21 cellular contexts compared by ENCODE assay signal in genomic region chr12:90274407-90274806, GRCh38.
DNase-seq lines count a peak whose midpoint lies in the region; ATAC-seq, FAIRE-seq and TF ChIP-seq lines count a peak whose summit lies in the region.
"Had no signal": no experiment of that assay in that cellular context is flagged by ENCODE, and none has a peak within 500 bp of the region (broad histone marks: within the 10 kb centered on the region; RNA-seq: fewer than 3 reads in every experiment).

No MANE protein-coding gene starts in this region.

- DNase-seq in A673 (ENCODE audit: low spot score) (no peak), LNCaP clone FGC (ENCODE audit: low read depth) (no peak), H1 (ENCODE audit: low read depth in 1 of 2, low spot score in 2 of 2) (no peak), glomerular visceral epithelial cell (ENCODE audit: extremely low spot score) (no peak), T-helper 17 cell (no peak)
- no peak for DNase-seq in stimulated activated naive CD4-positive, alpha-beta T cell treated with Interleukin-2 at 50 U/mL for 16 hours (lab: John Stamatoyannopoulos, UW)
- DNase-seq: activated B cell treated with CpG ODN at 0.5 μM for 24 hours; activated CD8-positive, alpha-beta T cell treated with anti-CD3 and anti-CD28 coated beads for 36 hours; activated T-cell treated with anti-CD3 and anti-CD28 coated beads, Interleukin-2, amount 50 U/mL, for 72 hours; CD8-positive, alpha-beta memory T cell; colonic mucosa; left ventricle myocardium superior; NCI-H1105; NCI-H774 had no signal

- H3K27ac ChIP-seq in A673 (ENCODE audit: low read depth, low read length, poor library complexity, severe bottlenecking) = no peak overlapping the region
- no peak overlapping the region for H3K27ac ChIP-seq in H1 (ENCODE audit: low read depth, low read length)
- H3K27ac ChIP-seq: colonic mucosa, HL-60, neutrophil, right atrium auricular region had no signal

- H4K8ac ChIP-seq in H1 (ENCODE audit: extremely low read depth, insufficient read depth, low read length) = no peak overlapping the region

- H3K79me2 ChIP-seq in H1 (ENCODE audit: control insufficient read depth in 1 of 2, insufficient read depth in 2 of 2, low read length in 2 of 2) = no peaks in the 10 kb centered on the region

- no peaks in the 10 kb centered on the region for H3K23me2 ChIP-seq in H1 (ENCODE audit: low read depth, low read length)

- H3K36me3 Mint-ChIP-seq in T-helper 17 cell (ENCODE audit: low read depth) = no peaks in the 10 kb centered on the region
- H3K36me3 Mint-ChIP-seq: activated naive CD4-positive, alpha-beta T cell treated with anti-CD3 and anti-CD28 coated beads, Interleukin-2, amount 50 U/mL, for 72 hours; CD8-positive, alpha-beta memory T cell had no signal

- H2BK5ac ChIP-seq in H1 (ENCODE audit: low read depth, low read length) = no peak overlapping the region

- no peak overlapping the region for H3K18ac ChIP-seq in H1 (ENCODE audit: extremely low read depth, low read length)

- POLR2A ChIA-PET in A673 (lab: Charles Lee; ENCODE audit: low non-redundant PET) (no interaction called here), H1 (lab: Charles Lee; ENCODE audit: partially characterized antibody) (no interaction called here)

- intact Hi-C loops in A673 (cut with micrococcal nuclease; ENCODE audit: unreplicated experiment) = no loop called here

- no peak overlapping the region for H2BK12ac ChIP-seq in H1 (ENCODE audit: low read depth, low read length)

- no peak overlapping the region for H2BK120ac ChIP-seq in H1 (replicated peaks; ENCODE audit: low read depth, low read length)

- no peak overlapping the region for H2AK5ac ChIP-seq in H1 (ENCODE audit: low read depth, low read length)

- no peak for TF ChIP-seq POLR2A in H1 (IDR thresholded peaks at IDR 0.05; ENCODE audit: control extremely low read depth in 1 of 2, low read depth in 2 of 2, low read length in 2 of 2)

- no peaks in the 10 kb centered on the region for H3K27me3 ChIP-seq in A673 (replicated peaks; ENCODE audit: insufficient read depth, low read depth, low read length, poor library complexity)
- H3K27me3 ChIP-seq in H1 (replicated peaks in 1 of 4; ENCODE audit: control insufficient read depth in 3 of 4, extremely low read depth in 1 of 4, insufficient read depth in 3 of 4, low read length in 3 of 4) = no peaks in the 10 kb centered on the region
- H3K27me3 ChIP-seq: colonic mucosa, neutrophil, right atrium auricular region had no signal

- peak; percentile 44 for ATAC-seq in GM18519 (IDR thresholded peaks at IDR 0.05; ENCODE audit: low FRiP score, unreplicated experiment)
- no peak for ATAC-seq in GM18907 (IDR thresholded peaks at IDR 0.05; ENCODE audit: unreplicated experiment)
- no peak for ATAC-seq in T-helper 17 cell
- ATAC-seq: activated CD8-positive, alpha-beta T cell treated with anti-CD3 and anti-CD28 coated beads for 36 hours; activated naive CD4-positive, alpha-beta T cell treated with anti-CD3 and anti-CD28 coated beads, Interleukin-2, amount 50 U/mL, for 72 hours; activated T-cell treated with anti-CD3 and anti-CD28 coated beads, Interleukin-2, amount 50 U/mL, for 72 hours; left ventricle myocardium superior had no signal

- H3K23ac ChIP-seq in H1 (ENCODE audit: insufficient read length) = no peak overlapping the region

- FAIRE-seq in H1 (lab: Jason Lieb, UNC) = no peak
- FAIRE-seq: endothelial cell of umbilical vein had no signal

- H3K4me1 ChIP-seq in A673 (ENCODE audit: insufficient read depth, low read length, poor library complexity, severe bottlenecking) = no peaks in the 10 kb centered on the region
- H3K4me1 ChIP-seq in H1 (replicated peaks in 1 of 4; ENCODE audit: control insufficient read depth in 3 of 4, insufficient read depth in 4 of 4, low read length in 3 of 4) = no peaks in the 10 kb centered on the region
- H3K4me1 ChIP-seq: colonic mucosa, right atrium auricular region had no signal

- no peak overlapping the region for H2BK15ac ChIP-seq in H1 (ENCODE audit: low read length)

- TF ChIP-seq CTCF in A673 (conservative IDR thresholded peaks at IDR 0.05; ENCODE audit: low read depth, low read length) = 0 out of 2 replicates have a peak, but pooled peaks have one; percentile 19
- peak; percentile 19; the same call in 1 of the 2 replicates for TF ChIP-seq CTCF in LNCaP clone FGC (IDR thresholded peaks at IDR 0.05; ENCODE audit: control insufficient read depth, extremely low read depth, insufficient read depth)
- peak in 1 of 3 experiments; percentile 22; a peak in 2 of 4 replicates for TF ChIP-seq CTCF in H1 (IDR thresholded peaks at IDR 0.05; ENCODE audit: control extremely low read depth in 1 of 3, insufficient read depth in 1 of 3, low read depth in 1 of 3, low read length in 3 of 3)

- H3K9me3 ChIP-seq in A673 (ENCODE audit: low read depth, low read length, poor library complexity, severe bottlenecking) = no peaks in the 10 kb centered on the region
- peaks cover 0 to 4% of the 10 kb centered on the region in 2 experiments; a peak in 1 of 4 replicates for H3K9me3 ChIP-seq in H1 (ENCODE audit: insufficient read depth in 2 of 2, low read depth in 1 of 2, low read length in 1 of 2)
- no peaks in the 10 kb centered on the region for H3K9me3 ChIP-seq in T-helper 17 cell (ENCODE audit: control insufficient read depth, low read length, poor library complexity, severe bottlenecking)
- H3K9me3 ChIP-seq: colonic mucosa, neutrophil, right atrium auricular region had no signal

- WGBS in H1 (ENCODE audit: extremely low coverage in 1 of 2, insufficient coverage in 1 of 2, insufficient read length in 1 of 2, insufficient replicate concordance in 2 of 2, low coverage in 1 of 2, low lambda C conversion rate in 2 of 2, missing lambda C conversion rate in 1 of 2), 2 experiments = 60% methylated on average over 1 of the region's 1 CpG; no CpG with 5 or more reads in 1 of the 2 experiments

- no peak overlapping the region for H3K4ac ChIP-seq in H1 (replicated peaks; ENCODE audit: insufficient read length, low read depth, low read length)

- no peak overlapping the region for H4K5ac ChIP-seq in H1 (ENCODE audit: insufficient read length, low read depth, low read length)

- CTCF ChIA-PET in A673 (lab: Charles Lee) (no interaction called here), H1 (lab: Charles Lee; ENCODE audit: partially characterized antibody) (interaction anchor here (0.6 kb wide), 2 partner anchors 45 to 733 kb away, joined by 3 to 4 read pairs; no protein-coding TSS in a partner anchor)

- no peak overlapping the region for H4K91ac ChIP-seq in H1 (replicated peaks; ENCODE audit: insufficient read length, low read length)

- H2BK20ac ChIP-seq in H1 (ENCODE audit: low read length) = no peak overlapping the region

- peaks cover 6% of the 10 kb centered on the region for H3K27me3 Mint-ChIP-seq in T-helper 17 cell
- H3K27me3 Mint-ChIP-seq: activated B cell treated with CpG ODN at 0.5 μM for 24 hours had no signal

- TF ChIP-seq EP300 in H1 (IDR thresholded peaks at IDR 0.05; ENCODE audit: borderline replicate concordance in 1 of 2, low read depth in 2 of 2, low read length in 2 of 2) = no peak

- H3K14ac ChIP-seq in H1 (ENCODE audit: insufficient read length) = no peak overlapping the region

- no peaks in the 10 kb centered on the region for H4K20me1 ChIP-seq in H1 (replicated peaks in 1 of 2; ENCODE audit: control insufficient read depth in 1 of 2, insufficient read depth in 2 of 2, low read length in 2 of 2)

- BruUV-seq in A673 (replicated peaks; lab: Mats Ljungman, UMichigan) = no TSS peak

- peak; percentile 42 to 58; a peak in 3 of 4 replicates for TF ChIP-seq RAD21 in H1 (IDR thresholded peaks at IDR 0.05 in 1 of 2, conservative IDR thresholded peaks at IDR 0.05 in 1 of 2; ENCODE audit: low read depth in 2 of 2, low read length in 2 of 2)

- no peak overlapping the region for H2AFZ ChIP-seq in H1 (ENCODE audit: low read length)

- H3K4me2 ChIP-seq in H1 (ENCODE audit: insufficient read depth in 1 of 2, low read depth in 2 of 2, low read length in 2 of 2) = no peak overlapping the region

- H3K36me3 ChIP-seq in A673 (ENCODE audit: insufficient read depth, low read length, poor library complexity, severe bottlenecking) (no peaks in the 10 kb centered on the region), H1 (ENCODE audit: control insufficient read depth in 2 of 4, insufficient read depth in 4 of 4, low read length in 3 of 4) (no peaks in the 10 kb centered on the region)
- H3K36me3 ChIP-seq: colonic mucosa, neutrophil, right atrium auricular region had no signal

- no peak overlapping the region for H3K4me3 ChIP-seq in A673 (ENCODE audit: low read depth, low read length, poor library complexity, severe bottlenecking)
- no peak overlapping the region for H3K4me3 ChIP-seq in LNCaP clone FGC (ENCODE audit: low read depth, low read length)
- H3K4me3 ChIP-seq in H1 (ENCODE audit: extremely low read depth in 1 of 4, insufficient read depth in 2 of 4, low read depth in 3 of 4, low read length in 4 of 4) = no peak overlapping the region
- H3K4me3 ChIP-seq: colonic mucosa, right atrium auricular region had no signal

- no peaks in the 10 kb centered on the region for H3K79me1 ChIP-seq in H1 (ENCODE audit: low read depth, low read length)

- no peak overlapping the region for H3K9ac ChIP-seq in H1 (replicated peaks in 1 of 4; ENCODE audit: extremely low read depth in 1 of 4, low read depth in 3 of 4, low read length in 3 of 4)

- H3K4me3 Mint-ChIP-seq in T-helper 17 cell = no peak overlapping the region
- H3K4me3 Mint-ChIP-seq: activated B cell treated with CpG ODN at 0.5 μM for 24 hours; activated CD8-positive, alpha-beta T cell treated with anti-CD3 and anti-CD28 coated beads for 36 hours; activated T-cell treated with anti-CD3 and anti-CD28 coated beads, Interleukin-2, amount 50 U/mL, for 72 hours; CD8-positive, alpha-beta memory T cell had no signal

- H3K27ac Mint-ChIP-seq in T-helper 17 cell = no peak overlapping the region
- H3K27ac Mint-ChIP-seq: activated B cell treated with CpG ODN at 0.5 μM for 24 hours; activated CD8-positive, alpha-beta T cell treated with anti-CD3 and anti-CD28 coated beads for 36 hours; activated naive CD4-positive, alpha-beta T cell treated with anti-CD3 and anti-CD28 coated beads, Interleukin-2, amount 50 U/mL, for 72 hours; activated T-cell treated with anti-CD3 and anti-CD28 coated beads, Interleukin-2, amount 50 U/mL, for 72 hours; CD8-positive, alpha-beta memory T cell had no signal

- no peaks in the 10 kb centered on the region for H3K4me1 Mint-ChIP-seq in T-helper 17 cell
- H3K4me1 Mint-ChIP-seq: activated B cell treated with CpG ODN at 0.5 μM for 24 hours had no signal

- H3K56ac ChIP-seq in H1 (replicated peaks; ENCODE audit: insufficient read length, low read depth, low read length) = no peak overlapping the region

TF ChIP-seq in H1, 55 proteins besides CTCF, POLR2A, EP300 and RAD21:
- TF ChIP-seq POLR2AphosphoS5 (IDR thresholded peaks at IDR 0.05; ENCODE audit: low read depth, low read length) (no peak), BACH1 (IDR thresholded peaks at IDR 0.05; ENCODE audit: low read length) (no peak), SAP30 (IDR thresholded peaks at IDR 0.05; ENCODE audit: insufficient read depth, insufficient replicate concordance, low read length) (no peak)
